8 cellular contexts compared by ENCODE assay signal in genomic region chr17:65101371-65101770, GRCh38. TPM values are rescaled to one million over a fixed set of nuclear protein-coding genes. Genes with fewer than 3 reads are reported as not detected.
DNase-seq lines count a peak whose midpoint lies in the region; ATAC-seq and TF ChIP-seq lines count a peak whose summit lies in the region.

No MANE protein-coding gene starts in this region.

- H3K4me1 Mint-ChIP-seq in activated T-cell treated with anti-CD3 and anti-CD28 coated beads, Interleukin-2, amount 50 U/mL, for 4 hours (ENCODE audit: low read depth), result peaks cover 13% of the 10 kb centered on the region
- peaks cover 7% of the 10 kb centered on the region for H3K4me1 Mint-ChIP-seq in activated naive CD8-positive, alpha-beta T cell treated with anti-CD3 and anti-CD28 coated beads, Interleukin-2, amount 10 ng/mL, durations not matched to agents 7 days and 5 days

- H3K4me1 ChIP-seq in lower lobe of right lung, result peaks cover 19% of the 10 kb centered on the region
- peaks cover 0 to 46% (median 23%) of the 10 kb centered on the region in 4 donors for H3K4me1 ChIP-seq in tibial nerve

- 53 to 66% methylated on average over 6 of the region's 6 CpGs for whole genome bisulfite sequencing in tibial nerve, 2 donors

- no peak for TF ChIP-seq CTCF in lower lobe of right lung (IDR thresholded peaks at IDR 0.05)
- no peak for TF ChIP-seq CTCF in tibial nerve (IDR thresholded peaks at IDR 0.05)

- POLR2A ChIA-PET in activated naive CD8-positive, alpha-beta T cell treated with anti-CD3 and anti-CD28 coated beads, Interleukin-2, amount 10 ng/mL, durations not matched to agents 7 days and 5 days (lab: Charles Lee), result interaction anchor here (0.7 to 3.6 kb wide), 4 partner anchors 21 to 329 kb away, joined by 4 to 16 read pairs (median 6); no protein-coding TSS in a partner anchor

- H3K27ac ChIP-seq in lower lobe of right lung (no peak overlapping the region), tibial nerve (peak overlapping the region in 3 of 4 donors; percentile 72 to 89 (median 77))

- H3K4me3 Mint-ChIP-seq in activated T-cell treated with anti-CD3 and anti-CD28 coated beads, Interleukin-2, amount 50 U/mL, for 4 hours, result peak overlapping the region; percentile 85
- peak overlapping the region; percentile 84 for H3K4me3 Mint-ChIP-seq in activated naive CD8-positive, alpha-beta T cell treated with anti-CD3 and anti-CD28 coated beads, Interleukin-2, amount 10 ng/mL, durations not matched to agents 7 days and 5 days

- H3K4me3 ChIP-seq in lower lobe of right lung, result peak overlapping the region; percentile 50
- peak overlapping the region in 2 of 4 donors; percentile 56 to 63 for H3K4me3 ChIP-seq in tibial nerve

- H3K36me3 ChIP-seq in lower lobe of right lung (no peaks in the 10 kb centered on the region), tibial nerve (no peaks in the 10 kb centered on the region)

- peak overlapping the region; percentile 69 for H3K27ac Mint-ChIP-seq in activated naive CD8-positive, alpha-beta T cell treated with anti-CD3 and anti-CD28 coated beads, Interleukin-2, amount 10 ng/mL, durations not matched to agents 7 days and 5 days

- intact Hi-C loops in lower lobe of right lung (cut with DNase I), result no loop called here

- no peak for TF ChIP-seq POLR2A in tibial nerve (IDR thresholded peaks at IDR 0.05)

- no peaks in the 10 kb centered on the region for H3K9me3 Mint-ChIP-seq in activated T-cell treated with anti-CD3 and anti-CD28 coated beads, Interleukin-2, amount 50 U/mL, for 4 hours
- no peaks in the 10 kb centered on the region for H3K9me3 Mint-ChIP-seq in activated naive CD8-positive, alpha-beta T cell treated with anti-CD3 and anti-CD28 coated beads, Interleukin-2, amount 10 ng/mL, durations not matched to agents 7 days and 5 days

- H3K36me3 Mint-ChIP-seq in activated T-cell treated with anti-CD3 and anti-CD28 coated beads, Interleukin-2, amount 50 U/mL, for 4 hours (ENCODE audit: insufficient read depth), result no peaks in the 10 kb centered on the region
- H3K36me3 Mint-ChIP-seq in activated naive CD8-positive, alpha-beta T cell treated with anti-CD3 and anti-CD28 coated beads, Interleukin-2, amount 10 ng/mL, durations not matched to agents 7 days and 5 days, result no peaks in the 10 kb centered on the region

- DNase-seq in activated T-cell treated with anti-CD3 and anti-CD28 coated beads, Interleukin-2, amount 50 U/mL, for 4 hours, result no peak
- DNase-seq in activated T-cell treated with anti-CD3 and anti-CD28 coated beads, Interleukin-2, amount 50 U/mL, for 48 hours, result no peak
- DNase-seq in activated naive CD8-positive, alpha-beta T cell treated with anti-CD3 and anti-CD28 coated beads, Interleukin-2, amount 10 ng/mL, durations not matched to agents 7 days and 5 days, result no peak
- DNase-seq in lower lobe of right lung, result no peak
- no peak for DNase-seq in tibial nerve (ENCODE audit: low spot score in 2 of 2)
- DNase-seq in NOMO-1 treated with dmso at 0.1 percent for 144 hours (lab: John Stamatoyannopoulos, UW; ENCODE audit: unreplicated experiment), result no peak
- DNase-seq in iPS-NIHi7 (ENCODE audit: extremely low spot score), result no peak

- no peak for ATAC-seq in activated T-cell treated with anti-CD3 and anti-CD28 coated beads, Interleukin-2, amount 50 U/mL, for 4 hours
- no peak for ATAC-seq in activated naive CD8-positive, alpha-beta T cell treated with anti-CD3 and anti-CD28 coated beads, Interleukin-2, amount 10 ng/mL, durations not matched to agents 7 days and 5 days (ENCODE audit: low read depth)
- ATAC-seq in lower lobe of right lung (no peak), HG03108 (IDR thresholded peaks at IDR 0.05; ENCODE audit: unreplicated experiment) (no peak)

- no peaks in the 10 kb centered on the region for H3K27me3 Mint-ChIP-seq in activated T-cell treated with anti-CD3 and anti-CD28 coated beads, Interleukin-2, amount 50 U/mL, for 4 hours (ENCODE audit: low read depth)
- peaks cover 8% of the 10 kb centered on the region for H3K27me3 Mint-ChIP-seq in activated naive CD8-positive, alpha-beta T cell treated with anti-CD3 and anti-CD28 coated beads, Interleukin-2, amount 10 ng/mL, durations not matched to agents 7 days and 5 days

- TF ChIP-seq EP300 in tibial nerve (IDR thresholded peaks at IDR 0.05), result no peak

- H3K27me3 ChIP-seq in lower lobe of right lung (ENCODE audit: low read depth) (no peaks in the 10 kb centered on the region), tibial nerve (no peaks in the 10 kb centered on the region)

- H3K9me3 ChIP-seq in lower lobe of right lung, result no peaks in the 10 kb centered on the region
- H3K9me3 ChIP-seq in tibial nerve, result no peaks in the 10 kb centered on the region

RNA-seq across cellular contexts. Expression of gene RGS9, which starts 35.8 kb away (rescaled TPM):
- total RNA-seq in activated T-cell treated with anti-CD3 and anti-CD28 coated beads, Interleukin-2, amount 50 U/mL, for 4 hours, result under 1 TPM; 0.55 to 0.87 (median 0.56) TPM
- total RNA-seq in activated naive CD8-positive, alpha-beta T cell treated with anti-CD3 and anti-CD28 coated beads, Interleukin-2, amount 10 ng/mL, durations not matched to agents 7 days and 5 days, result 1 to 10 TPM; 2.8 to 3.5 TPM
- total RNA-seq in lower lobe of right lung (7.9 TPM), tibial nerve (10 to 100 TPM; 10.7 to 15.3 (median 11.3) TPM)

RNA-seq across cellular contexts. Expression of gene GNA13, which starts 44.8 kb away (rescaled TPM):
- total RNA-seq in activated T-cell treated with anti-CD3 and anti-CD28 coated beads, Interleukin-2, amount 50 U/mL, for 4 hours, result 10 to 100 TPM; 45.7 to 54.9 (median 47.2) TPM
- total RNA-seq in activated naive CD8-positive, alpha-beta T cell treated with anti-CD3 and anti-CD28 coated beads, Interleukin-2, amount 10 ng/mL, durations not matched to agents 7 days and 5 days, result 10 to 100 TPM; 91.6 to 94.2 TPM
- total RNA-seq in lower lobe of right lung (51.6 TPM), tibial nerve (10 to 100 TPM; 40.2 to 57.2 (median 45.1) TPM)
